ENCODE assay signal across 1 cellular context in the genomic region with DNA sequence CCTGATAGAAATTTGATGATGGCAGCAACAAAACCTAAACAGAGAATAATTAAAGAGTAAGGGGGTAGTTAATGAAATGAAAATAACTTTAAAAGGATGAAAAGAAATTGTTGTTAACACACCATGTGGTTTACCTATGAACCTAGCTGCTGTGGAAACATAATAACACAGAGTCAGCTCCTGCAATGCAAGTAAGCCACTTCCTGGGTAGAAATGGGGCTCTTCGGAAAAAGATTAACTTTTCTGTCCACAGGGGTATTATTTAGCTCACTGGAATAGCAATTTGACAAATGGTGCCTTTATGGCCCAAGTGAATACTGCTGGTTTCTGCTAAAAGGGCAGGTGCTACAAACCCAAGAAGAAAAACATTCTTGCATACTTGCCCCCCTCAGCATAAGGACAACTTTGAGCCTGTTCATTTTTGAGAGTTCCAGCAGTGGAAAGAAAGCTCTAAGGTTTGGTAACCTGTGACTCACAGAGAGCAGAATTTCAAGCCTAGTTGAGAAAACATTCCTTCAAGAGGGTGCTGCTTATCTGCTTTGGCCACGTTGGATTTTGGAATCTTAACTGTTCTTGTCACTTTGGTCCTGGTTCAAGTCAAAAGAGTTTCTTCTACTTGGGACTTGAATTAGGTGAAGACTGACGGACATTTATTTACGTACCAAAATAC.
TF ChIP-seq lines count a peak whose summit lies in the region.

No MANE protein-coding gene starts in this region.

TF ChIP-seq in neural cell, 6 proteins besides CTCF, POLR2A, EP300 and RAD21:
- TF ChIP-seq, protein P1, sequence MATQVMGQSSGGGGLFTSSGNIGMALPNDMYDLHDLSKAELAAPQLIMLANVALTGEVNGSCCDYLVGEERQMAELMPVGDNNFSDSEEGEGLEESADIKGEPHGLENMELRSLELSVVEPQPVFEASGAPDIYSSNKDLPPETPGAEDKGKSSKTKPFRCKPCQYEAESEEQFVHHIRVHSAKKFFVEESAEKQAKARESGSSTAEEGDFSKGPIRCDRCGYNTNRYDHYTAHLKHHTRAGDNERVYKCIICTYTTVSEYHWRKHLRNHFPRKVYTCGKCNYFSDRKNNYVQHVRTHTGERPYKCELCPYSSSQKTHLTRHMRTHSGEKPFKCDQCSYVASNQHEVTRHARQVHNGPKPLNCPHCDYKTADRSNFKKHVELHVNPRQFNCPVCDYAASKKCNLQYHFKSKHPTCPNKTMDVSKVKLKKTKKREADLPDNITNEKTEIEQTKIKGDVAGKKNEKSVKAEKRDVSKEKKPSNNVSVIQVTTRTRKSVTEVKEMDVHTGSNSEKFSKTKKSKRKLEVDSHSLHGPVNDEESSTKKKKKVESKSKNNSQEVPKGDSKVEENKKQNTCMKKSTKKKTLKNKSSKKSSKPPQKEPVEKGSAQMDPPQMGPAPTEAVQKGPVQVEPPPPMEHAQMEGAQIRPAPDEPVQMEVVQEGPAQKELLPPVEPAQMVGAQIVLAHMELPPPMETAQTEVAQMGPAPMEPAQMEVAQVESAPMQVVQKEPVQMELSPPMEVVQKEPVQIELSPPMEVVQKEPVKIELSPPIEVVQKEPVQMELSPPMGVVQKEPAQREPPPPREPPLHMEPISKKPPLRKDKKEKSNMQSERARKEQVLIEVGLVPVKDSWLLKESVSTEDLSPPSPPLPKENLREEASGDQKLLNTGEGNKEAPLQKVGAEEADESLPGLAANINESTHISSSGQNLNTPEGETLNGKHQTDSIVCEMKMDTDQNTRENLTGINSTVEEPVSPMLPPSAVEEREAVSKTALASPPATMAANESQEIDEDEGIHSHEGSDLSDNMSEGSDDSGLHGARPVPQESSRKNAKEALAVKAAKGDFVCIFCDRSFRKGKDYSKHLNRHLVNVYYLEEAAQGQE (IDR thresholded peaks at IDR 0.05; ENCODE audit: borderline replicate concordance) = no peak
- TF ChIP-seq POLR2AphosphoS5 (IDR thresholded peaks at IDR 0.05) (no peak), TAF1 (IDR thresholded peaks at IDR 0.05; ENCODE audit: low read depth) (no peak), MXI1 (conservative IDR thresholded peaks at IDR 0.05; ENCODE audit: poor library complexity, severe bottlenecking) (no peak), EZH2 (IDR thresholded peaks at IDR 0.05; ENCODE audit: borderline replicate concordance, insufficient read depth, low read length, poor library complexity, severe bottlenecking) (no peak), SMC3 (conservative IDR thresholded peaks at IDR 0.05; ENCODE audit: poor library complexity) (no peak)
TF ChIP-seq in neural cell: peak in this region for 0.
